ENCODE assay signal across 26 cellular contexts in genomic region chr9:92636627-92637026, GRCh38. TPM values are rescaled to one million over a fixed set of nuclear protein-coding genes. Genes with fewer than 3 reads are reported as not detected.
DNase-seq lines count a peak whose midpoint lies in the region; ATAC-seq, FAIRE-seq and TF ChIP-seq lines count a peak whose summit lies in the region.
"Had no signal": no experiment of that assay in that cellular context is flagged by ENCODE, and none has a peak within 500 bp of the region (broad histone marks: within the 10 kb centered on the region; RNA-seq: fewer than 3 reads in every experiment).

No MANE protein-coding gene starts in this region.

- H3K27me3 ChIP-seq in GM06990 (replicated peaks; ENCODE audit: control insufficient read depth, insufficient read depth, low read length) (no peaks in the 10 kb centered on the region), sigmoid colon (no peaks in the 10 kb centered on the region), transverse colon (no peaks in the 10 kb centered on the region)
- H3K27me3 ChIP-seq: gastroesophageal sphincter had no signal

- H3K9me3 ChIP-seq in sigmoid colon (no peaks in the 10 kb centered on the region), transverse colon (no peaks in the 10 kb centered on the region)
- H3K9me3 ChIP-seq: gastroesophageal sphincter had no signal

- peaks cover 7% of the 10 kb centered on the region for H3K36me3 Mint-ChIP-seq in HFFc6 (ENCODE audit: low read depth)

- ATAC-seq in GM19455 (IDR thresholded peaks at IDR 0.05; ENCODE audit: unreplicated experiment) = no peak
- ATAC-seq: activated CD8-positive, alpha-beta T cell treated with anti-CD3 and anti-CD28 coated beads for 36 hours; activated T-cell treated with anti-CD3 and anti-CD28 coated beads, Interleukin-2, amount 50 U/mL, for 72 hours; esophagus mucosa; gastroesophageal sphincter had no signal

- no peak for FAIRE-seq in urothelium cell line (lab: Jason Lieb, UNC)
- FAIRE-seq: small intestine had no signal

- peaks cover 5% of the 10 kb centered on the region for H3K4me1 Mint-ChIP-seq in HFFc6 (ENCODE audit: low read depth)
- H3K4me1 Mint-ChIP-seq: activated B cell treated with CpG ODN at 0.5 μM for 24 hours; activated naive CD4-positive, alpha-beta T cell treated with anti-CD3 and anti-CD28 coated beads, Interleukin-2, amount 10 ng/mL, durations not matched to agents 7 days and 5 days had no signal

- no peak overlapping the region for H3K27ac ChIP-seq in sigmoid colon
- H3K27ac ChIP-seq in transverse colon = no peak overlapping the region
- H3K27ac ChIP-seq: gastroesophageal sphincter, GM23248, SK-N-MC had no signal

- intact Hi-C loops in sigmoid colon (cut with DNase I) = loop anchor here (10.0 kb wide), 1 partner anchor 502 kb away; no protein-coding TSS in a partner anchor
- intact Hi-C loops in transverse colon (cut with DNase I; ENCODE audit: low total_unique reads) = loop anchor here (5.0 kb wide), 1 partner anchor 304 kb away; no protein-coding TSS in a partner anchor

- H3K36me3 ChIP-seq in GM06990 (ENCODE audit: control insufficient read depth, insufficient read depth, low read length) (peaks cover 33% of the 10 kb centered on the region), sigmoid colon (peaks cover 7 to 86% (median 37%) of the 10 kb centered on the region in 4 donors), transverse colon (peaks cover 0 to 28% (median 12%) of the 10 kb centered on the region in 4 donors)

- in situ Hi-C loops in transverse colon (cut with MboI; ENCODE audit: low pct_ligation_motif_present in 1 of 4, low pct_unique_long_range_greater_than_20kb in 1 of 4, low sequenced_read_pairs in 3 of 4) = loop anchor here (10.0 to 25.0 kb wide), 6 partner anchors 132 to 502 kb away; no protein-coding TSS in a partner anchor

- no peaks in the 10 kb centered on the region for H3K9me3 Mint-ChIP-seq in HFFc6
- H3K9me3 Mint-ChIP-seq: activated B cell treated with CpG ODN at 0.5 μM for 24 hours; activated CD8-positive, alpha-beta T cell treated with anti-CD3 and anti-CD28 coated beads for 36 hours; activated naive CD4-positive, alpha-beta T cell treated with anti-CD3 and anti-CD28 coated beads, Interleukin-2, amount 10 ng/mL, durations not matched to agents 7 days and 5 days; activated T-cell treated with anti-CD3 and anti-CD28 coated beads, Interleukin-2, amount 50 U/mL, for 72 hours; T-helper 2 cell treated with Interferon-gamma antibody and Interleukin-4, amounts not matched to agents 5 μg/mL and 100 μg/mL, for 36 hours had no signal

- no peak overlapping the region for H3K4me3 Mint-ChIP-seq in HFFc6
- H3K4me3 Mint-ChIP-seq: activated B cell treated with CpG ODN at 0.5 μM for 24 hours; activated CD8-positive, alpha-beta T cell treated with anti-CD3 and anti-CD28 coated beads for 36 hours; activated naive CD4-positive, alpha-beta T cell treated with anti-CD3 and anti-CD28 coated beads, Interleukin-2, amount 10 ng/mL, durations not matched to agents 7 days and 5 days; activated T-cell treated with anti-CD3 and anti-CD28 coated beads, Interleukin-2, amount 50 U/mL, for 72 hours; T-helper 2 cell treated with Interferon-gamma antibody and Interleukin-4, amounts not matched to agents 5 μg/mL and 100 μg/mL, for 36 hours had no signal

- TF ChIP-seq EP300 in sigmoid colon (IDR thresholded peaks at IDR 0.05) (no peak), transverse colon (IDR thresholded peaks at IDR 0.05; ENCODE audit: low read depth) (no peak)

- TF ChIP-seq CTCF in GM06990 (IDR thresholded peaks at IDR 0.05; ENCODE audit: insufficient read depth, low read length, poor library complexity, severe bottlenecking) = peak; percentile 26
- TF ChIP-seq CTCF in HFFc6 (IDR thresholded peaks at IDR 0.05) = peak; percentile 57
- TF ChIP-seq CTCF in choroid plexus epithelial cell (conservative IDR thresholded peaks at IDR 0.05; ENCODE audit: low read depth, low read length) = peak; percentile 27
- TF ChIP-seq CTCF in sigmoid colon (IDR thresholded peaks at IDR 0.05) = no peak
- TF ChIP-seq CTCF in transverse colon (IDR thresholded peaks at IDR 0.05) = no peak

- 88 to 90% methylated on average over 3 of the region's 3 CpGs for WGBS in sigmoid colon, 2 donors
- 82 to 100% methylated on average over 2 to 3 of the region's 3 CpGs for WGBS in transverse colon (ENCODE audit: low coverage in 1 of 2), 2 donors

- H3K27me3 Mint-ChIP-seq in HFFc6 (ENCODE audit: insufficient read depth) = peaks cover under 1% of the 10 kb centered on the region; the same call in 1 of the 2 replicates
- H3K27me3 Mint-ChIP-seq: activated B cell treated with CpG ODN at 0.5 μM for 24 hours; activated CD8-positive, alpha-beta T cell treated with anti-CD3 and anti-CD28 coated beads for 36 hours; activated naive CD4-positive, alpha-beta T cell treated with anti-CD3 and anti-CD28 coated beads, Interleukin-2, amount 10 ng/mL, durations not matched to agents 7 days and 5 days; progenitor cell of endocrine pancreas had no signal

- TF ChIP-seq POLR2A in sigmoid colon (IDR thresholded peaks at IDR 0.05) (no peak), transverse colon (IDR thresholded peaks at IDR 0.05) (no peak)

- H3K4me3 ChIP-seq in GM06990 (replicated peaks; ENCODE audit: low read depth, low read length) (no peak overlapping the region), choroid plexus epithelial cell (ENCODE audit: low read depth, low read length) (no peak overlapping the region), sigmoid colon (no peak overlapping the region), transverse colon (no peak overlapping the region)
- H3K4me3 ChIP-seq: gastroesophageal sphincter, GM23248, SK-N-MC had no signal

- H3K4me1 ChIP-seq in sigmoid colon (peaks cover 0 to 15% (median 5%) of the 10 kb centered on the region in 4 donors), transverse colon (peaks cover 0 to 2% (median 0%) of the 10 kb centered on the region in 4 donors)

- no peak overlapping the region for H3K27ac Mint-ChIP-seq in HFFc6
- H3K27ac Mint-ChIP-seq: activated B cell treated with CpG ODN at 0.5 μM for 24 hours; activated CD8-positive, alpha-beta T cell treated with anti-CD3 and anti-CD28 coated beads for 36 hours; activated naive CD4-positive, alpha-beta T cell treated with anti-CD3 and anti-CD28 coated beads, Interleukin-2, amount 10 ng/mL, durations not matched to agents 7 days and 5 days; activated T-cell treated with anti-CD3 and anti-CD28 coated beads, Interleukin-2, amount 50 U/mL, for 72 hours; progenitor cell of endocrine pancreas; T-helper 2 cell treated with Interferon-gamma antibody and Interleukin-4, amounts not matched to agents 5 μg/mL and 100 μg/mL, for 36 hours had no signal

- DNase-seq in GM06990 (ENCODE audit: extremely low read depth, insufficient read length) (no peak), HFFc6 (no peak), choroid plexus epithelial cell (ENCODE audit: low read depth) (no peak), sigmoid colon (peak; percentile 46), urothelium cell line (ENCODE audit: low spot score) (no peak), DMS 273 (lab: John Stamatoyannopoulos, UW; ENCODE audit: unreplicated experiment) (no peak), transverse colon (no peak)
- DNase-seq: activated B cell treated with CpG ODN at 0.5 μM for 24 hours; activated CD8-positive, alpha-beta T cell treated with anti-CD3 and anti-CD28 coated beads for 36 hours; activated naive CD4-positive, alpha-beta T cell treated with anti-CD3 and anti-CD28 coated beads, Interleukin-2, amount 10 ng/mL, durations not matched to agents 7 days and 5 days; activated T-cell treated with anti-CD3 and anti-CD28 coated beads, Interleukin-2, amount 50 U/mL, for 72 hours; cerebellar nuclear complex; DMS79 treated with DMSO at 0.1 percent for 48 hours; effector CD4-positive, alpha-beta T cell; GM23248; NCI-H2107; NCI-H524; small intestine; stimulated activated CD4-positive, alpha-beta T cell treated with anti-CD3 and anti-CD28 coated beads, Interleukin-2, amount 100 ng/mL, for 48 hours; stimulated activated naive CD4-positive, alpha-beta T cell treated with Interleukin-2 at 50 U/mL for 16 hours had no signal

RNA-seq across cellular contexts. Expression of gene IPPK, which starts 33.3 kb away (rescaled TPM):
- 10 to 100 TPM; 10.0 to 14.0 (median 12.5) TPM for total RNA-seq in HFFc6 (2021; fragmentation: NEBNext Ultra II Directional; extraction: Animal tissue kit (Norgen Biotek cat#: 25700))
- total RNA-seq in sigmoid colon = 10 to 100 TPM in 1 of 4 donors, 1 to 10 TPM in 3; 5.7 to 12.5 (median 6.9) TPM
- polyA plus RNA-seq in sigmoid colon = 1 to 10 TPM; 3.6 to 7.8 (median 4.4) TPM
- 10 to 100 TPM in 2 of 4 donors, 1 to 10 TPM in 2; 6.2 to 12.2 (median 10.1) TPM for total RNA-seq in transverse colon

Comparison
In these comparisons a context has a peak if more than half of its experiments do, and no peak if none do; other contexts are left out.
1. CTCF ChIP-seq: peak in GM06990 (single experiment), HFFc6 (single experiment) and choroid plexus epithelial cell (single experiment); none in sigmoid colon (0 of 4) and transverse colon (0 of 5).